8 cellular contexts compared by ENCODE assay signal in genomic region chr17:29569245-29569950, GRCh38. TPM values are rescaled to one million over a fixed set of nuclear protein-coding genes. Genes with fewer than 3 reads are reported as not detected.
DNase-seq lines count a peak whose midpoint lies in the region; ATAC-seq, FAIRE-seq and TF ChIP-seq lines count a peak whose summit lies in the region.

No MANE protein-coding gene starts in this region.

- H3K4me1 ChIP-seq in BE2C (peaks cover 4% of the 10 kb centered on the region), Karpas-422 (ENCODE audit: low read length) (peaks cover 23% of the 10 kb centered on the region), mucosa of descending colon (ENCODE audit: low read depth) (peaks cover 32% of the 10 kb centered on the region)

- H3K9me3 ChIP-seq in BE2C (no peaks in the 10 kb centered on the region), Karpas-422 (ENCODE audit: low read length) (no peaks in the 10 kb centered on the region), mucosa of descending colon (no peaks in the 10 kb centered on the region)

- peak overlapping the region; percentile 62; the same call in 1 of the 2 replicates for H3K27ac ChIP-seq in Karpas-422 (ENCODE audit: low read length)

- H3K4me3 ChIP-seq in BE2C (ENCODE audit: low read depth, low read length) (peak overlapping the region; percentile 62), Karpas-422 (ENCODE audit: low read length) (peak overlapping the region; percentile 93), bronchial epithelial cell (ENCODE audit: low read depth, low read length) (peak overlapping the region; percentile 61), mucosa of descending colon (peak overlapping the region; percentile 37)

- no peak for FAIRE-seq in bronchial epithelial cell (lab: Jason Lieb, UNC)

- ATAC-seq in mucosa of descending colon (no peak), GM19395 (IDR thresholded peaks at IDR 0.05; ENCODE audit: unreplicated experiment) (no peak)

- H3K27me3 ChIP-seq in BE2C (peaks cover 20% of the 10 kb centered on the region), Karpas-422 (ENCODE audit: low read length) (no peaks in the 10 kb centered on the region), bronchial epithelial cell (ENCODE audit: control insufficient read depth, insufficient read depth, low read length) (no peaks in the 10 kb centered on the region)

- H3K79me2 ChIP-seq in Karpas-422 (ENCODE audit: low read length), result peaks cover 22% of the 10 kb centered on the region

- no peak overlapping the region for H2AFZ ChIP-seq in Karpas-422 (ENCODE audit: low read length)

- peaks cover 4% of the 10 kb centered on the region; the same call in 1 of the 2 replicates for H4K20me1 ChIP-seq in Karpas-422 (ENCODE audit: insufficient read depth, low read depth, low read length)

- intact Hi-C loops in mucosa of descending colon (cut with DNase I, micrococcal nuclease), result no loop called here

- DNase-seq in BE2C (no peak), Karpas-422 (no peak), bronchial epithelial cell (ENCODE audit: low read depth) (peak; percentile 36), mucosa of descending colon (peak in 1 of 3 donors; percentile 39), HEK293T (ENCODE audit: extremely low spot score) (no peak), NCI-H2029 treated with DMSO at 0.1 percent for 48 hours (lab: John Stamatoyannopoulos, UW) (no peak), NCI-H2029 (lab: John Stamatoyannopoulos, UW) (no peak)

- POLR2A ChIA-PET in HEK293T (lab: Yijun Ruan, JAX), result interaction anchor here (0.8 to 4.6 kb wide), 7 partner anchors 10 to 429 kb away, joined by 3 to 32 read pairs (median 5); partner anchors contain the start of genes ANKRD13B and TAOK1

- H3K36me3 ChIP-seq in BE2C, result no peaks in the 10 kb centered on the region
- peaks cover 2% of the 10 kb centered on the region; the same call in 1 of the 2 replicates for H3K36me3 ChIP-seq in Karpas-422 (ENCODE audit: insufficient read depth, low read length)
- peaks cover 1% of the 10 kb centered on the region for H3K36me3 ChIP-seq in bronchial epithelial cell (ENCODE audit: control insufficient read depth, insufficient read depth, low read length)
- no peaks in the 10 kb centered on the region for H3K36me3 ChIP-seq in mucosa of descending colon (ENCODE audit: low read depth)

- H3K9ac ChIP-seq in Karpas-422 (ENCODE audit: low read length), result peak overlapping the region; percentile 90

- H3K9me2 ChIP-seq in Karpas-422 (replicated peaks; ENCODE audit: insufficient read depth, low read length), result no peaks in the 10 kb centered on the region

- H3K4me2 ChIP-seq in Karpas-422 (ENCODE audit: low read depth, low read length, poor library complexity, severe bottlenecking), result peak overlapping the region; percentile 76

- CTCF ChIA-PET in HEK293T (lab: Yijun Ruan, JAX), result interaction anchor here (0.6 to 1.7 kb wide), 3 partner anchors 11 to 312 kb away, joined by 4 to 5 read pairs (median 4); no protein-coding TSS in a partner anchor

- TF ChIP-seq CTCF in BE2C (IDR thresholded peaks at IDR 0.05; ENCODE audit: low read depth, low read length) (no peak), bronchial epithelial cell (IDR thresholded peaks at IDR 0.05; ENCODE audit: insufficient read depth, low read length, severe bottlenecking) (no peak), mucosa of descending colon (IDR thresholded peaks at IDR 0.05) (no peak)

TF ChIP-seq in HEK293T, 16 proteins besides CTCF, POLR2A, EP300 and RAD21:
- TF ChIP-seq FOXK2 (IDR thresholded peaks at IDR 0.05), result no peak
- TF ChIP-seq, protein P1, sequence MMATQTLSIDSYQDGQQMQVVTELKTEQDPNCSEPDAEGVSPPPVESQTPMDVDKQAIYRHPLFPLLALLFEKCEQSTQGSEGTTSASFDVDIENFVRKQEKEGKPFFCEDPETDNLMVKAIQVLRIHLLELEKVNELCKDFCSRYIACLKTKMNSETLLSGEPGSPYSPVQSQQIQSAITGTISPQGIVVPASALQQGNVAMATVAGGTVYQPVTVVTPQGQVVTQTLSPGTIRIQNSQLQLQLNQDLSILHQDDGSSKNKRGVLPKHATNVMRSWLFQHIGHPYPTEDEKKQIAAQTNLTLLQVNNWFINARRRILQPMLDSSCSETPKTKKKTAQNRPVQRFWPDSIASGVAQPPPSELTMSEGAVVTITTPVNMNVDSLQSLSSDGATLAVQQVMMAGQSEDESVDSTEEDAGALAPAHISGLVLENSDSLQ (IDR thresholded peaks at IDR 0.05), result no peak
- no peak for TF ChIP-seq LEF1 (IDR thresholded peaks at IDR 0.05; ENCODE audit: borderline replicate concordance)
- no peak for TF ChIP-seq NFRKB (IDR thresholded peaks at IDR 0.05)
- TF ChIP-seq SP1 (IDR thresholded peaks at IDR 0.05), result no peak
- TF ChIP-seq TARDBP (IDR thresholded peaks at IDR 0.05), result no peak
- no peak for TF ChIP-seq BHLHE40 (IDR thresholded peaks at IDR 0.05; ENCODE audit: borderline replicate concordance)
- no peak for TF ChIP-seq ELF4 (IDR thresholded peaks at IDR 0.05)
- TF ChIP-seq ARNT (IDR thresholded peaks at IDR 0.05), result no peak
- no peak for TF ChIP-seq ZNF384 (IDR thresholded peaks at IDR 0.05)
- TF ChIP-seq SUZ12 (IDR thresholded peaks at IDR 0.05), result no peak
- TF ChIP-seq HDGF (IDR thresholded peaks at IDR 0.05; ENCODE audit: borderline replicate concordance), result no peak
- no peak for TF ChIP-seq L3MBTL2 (conservative IDR thresholded peaks at IDR 0.05)
- no peak for TF ChIP-seq FOXM1 (IDR thresholded peaks at IDR 0.05; ENCODE audit: borderline replicate concordance)
- no peak for TF ChIP-seq FOXA1 (IDR thresholded peaks at IDR 0.05)

RNA-seq across cellular contexts. Expression of gene TP53I13, which starts 0.9 kb away (rescaled TPM):
- 11.0 TPM for polyA plus RNA-seq in BE2C (2012; ENCODE audit: insufficient read depth, insufficient read length, low read depth)
- total RNA-seq in Karpas-422 (2014; rRNA removed; shearing (Covaris generic); ENCODE audit: low replicate concordance), result 43.8 and 122 TPM in 2 replicates
- 25.3 and 30.1 TPM in 2 replicates for total RNA-seq in bronchial epithelial cell
- total RNA-seq in mucosa of descending colon, result 10 to 100 TPM; 43.9 to 75.4 (median 46.9) TPM

RNA-seq across cellular contexts. Expression of gene ABHD15, which starts 2.6 kb away (rescaled TPM):
- 0.12 TPM for polyA plus RNA-seq in BE2C (2012; ENCODE audit: insufficient read depth, insufficient read length, low read depth)
- total RNA-seq in Karpas-422 (2014; rRNA removed; shearing (Covaris generic); ENCODE audit: low replicate concordance), result 9.0 and 17.4 TPM in 2 replicates
- total RNA-seq in bronchial epithelial cell (5.2 and 6.3 TPM in 2 replicates), mucosa of descending colon (10 to 100 TPM; 12.9 to 19.5 (median 13.6) TPM)

RNA-seq across cellular contexts. Expression of gene GIT1, which starts 20.1 kb away (rescaled TPM):
- polyA plus RNA-seq in BE2C (2012; ENCODE audit: insufficient read depth, insufficient read length, low read depth), result 48.9 TPM
- total RNA-seq in Karpas-422 (2014; rRNA removed; shearing (Covaris generic); ENCODE audit: low replicate concordance), result 58.7 and 71.5 TPM in 2 replicates
- 16.3 and 17.4 TPM in 2 replicates for total RNA-seq in bronchial epithelial cell
- 10 to 100 TPM; 28.6 to 41.0 (median 37.2) TPM for total RNA-seq in mucosa of descending colon

RNA-seq across cellular contexts. Expression of gene ANKRD13B, which starts 23.5 kb away (rescaled TPM):
- 84.2 TPM for polyA plus RNA-seq in BE2C (2012; ENCODE audit: insufficient read depth, insufficient read length, low read depth)
- 3.5 and 10.9 TPM in 2 replicates for total RNA-seq in Karpas-422 (2014; rRNA removed; shearing (Covaris generic); ENCODE audit: low replicate concordance)
- total RNA-seq in bronchial epithelial cell (2.0 and 2.4 TPM in 2 replicates), mucosa of descending colon (10 to 100 TPM in 1 of 3 donors, 1 to 10 TPM in 2; 2.2 to 11.2 (median 3.3) TPM)

RNA-seq across cellular contexts. Expression of gene CORO6, which starts 53.3 kb away (rescaled TPM):
- polyA plus RNA-seq in BE2C (2012; ENCODE audit: insufficient read depth, insufficient read length, low read depth), result 7.5 TPM
- total RNA-seq in Karpas-422 (2014; rRNA removed; shearing (Covaris generic); ENCODE audit: low replicate concordance), result 0.79 and 1.8 TPM in 2 replicates
- total RNA-seq in bronchial epithelial cell (0.79 and 1.0 TPM in 2 replicates), mucosa of descending colon (10 to 100 TPM in 1 of 3 donors, 1 to 10 TPM in 2; 1.2 to 21.3 (median 2.5) TPM)

Comparison
In these comparisons a context has a peak if more than half of its experiments do, and no peak if none do; other contexts are left out.
1. H3K4me3 ChIP-seq: peak in every context shown above with its lines; median percentile 93 in Karpas-422; 62 in BE2C; 61 in bronchial epithelial cell; 37 in mucosa of descending colon.